In the genomic region with DNA sequence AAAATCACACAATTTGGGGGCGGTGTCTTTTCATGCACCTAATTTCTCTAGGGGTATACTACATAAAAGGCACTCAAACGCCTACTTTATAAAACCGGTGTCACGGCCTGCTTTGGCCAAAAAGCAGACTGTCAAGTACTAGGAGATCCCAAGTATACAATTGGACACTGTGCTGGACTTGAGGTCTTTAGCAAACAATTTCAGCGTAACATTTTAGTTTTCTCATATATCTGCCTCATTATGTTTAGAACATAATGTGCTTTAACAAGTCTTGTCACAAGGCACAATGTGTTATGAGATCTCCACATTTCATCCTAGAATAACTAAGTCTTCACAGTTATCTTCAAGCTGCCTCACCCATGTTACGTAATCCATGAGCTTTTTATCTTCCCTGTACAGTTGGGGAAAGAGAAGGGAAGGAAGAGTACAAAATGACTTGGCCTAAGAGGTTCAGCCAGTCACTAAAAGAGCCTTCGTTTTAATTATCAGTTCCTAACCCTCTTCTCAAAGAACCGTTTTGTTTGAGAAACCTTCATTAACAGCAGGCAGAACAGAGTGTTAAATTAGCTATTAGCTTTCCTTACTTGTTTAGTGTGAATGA, we compare ENCODE assay signal across 10 cellular contexts. TPM values are rescaled to one million over a fixed set of nuclear protein-coding genes. Genes with fewer than 3 reads are reported as not detected.
DNase-seq lines count a peak whose midpoint lies in the region; ATAC-seq and TF ChIP-seq lines count a peak whose summit lies in the region.
"Had no signal": no experiment of that assay in that cellular context is flagged by ENCODE, and none has a peak within 500 bp of the region (broad histone marks: within the 10 kb centered on the region; RNA-seq: fewer than 3 reads in every experiment).

No MANE protein-coding gene starts in this region.

- peak overlapping the region; percentile 98 for H3K4me3 Mint-ChIP-seq in activated CD4-positive, alpha-beta T cell treated with anti-CD3 and anti-CD28 coated beads, Interleukin-2, amount 10 ng/mL, durations not matched to agents 24 days and 14 days
- H3K4me3 Mint-ChIP-seq in effector memory CD8-positive, alpha-beta T cell: peak overlapping the region; percentile 98 to 99

- H3K27me3 ChIP-seq in sigmoid colon (no peaks in the 10 kb centered on the region), uterus (no peaks in the 10 kb centered on the region)

- H3K4me1 Mint-ChIP-seq in activated CD4-positive, alpha-beta T cell treated with anti-CD3 and anti-CD28 coated beads, Interleukin-2, amount 10 ng/mL, durations not matched to agents 24 days and 14 days: peaks cover 43% of the 10 kb centered on the region
- peaks cover 31 to 35% of the 10 kb centered on the region in 2 donors for H3K4me1 Mint-ChIP-seq in effector memory CD8-positive, alpha-beta T cell (ENCODE audit: low read depth in 2 of 2)

- DNase-seq in activated CD4-positive, alpha-beta T cell treated with anti-CD3 and anti-CD28 coated beads, Interleukin-2, amount 10 ng/mL, durations not matched to agents 24 days and 14 days: peak; percentile 49
- no peak for DNase-seq in activated CD4-positive, alpha-beta T cell treated with anti-CD3 and anti-CD28 coated beads, Interleukin-2, amount 50 U/mL, for 4 hours
- no peak for DNase-seq in OCI-LY7 (ENCODE audit: low spot score)
- no peak for DNase-seq in effector memory CD8-positive, alpha-beta T cell
- DNase-seq in sigmoid colon: no peak
- DNase-seq in uterus: no peak
- no peak for DNase-seq in HK-2 (ENCODE audit: unreplicated experiment)
- DNase-seq: NCI-H1048 had no signal

- intact Hi-C loops in activated CD4-positive, alpha-beta T cell treated with anti-CD3 and anti-CD28 coated beads, Interleukin-2, amount 10 ng/mL, durations not matched to agents 24 days and 14 days (cut with micrococcal nuclease): no loop called here
- intact Hi-C loops in OCI-LY7 (cut with micrococcal nuclease; ENCODE audit: unreplicated experiment): loop anchor here (10.0 kb wide), 1 partner anchor 924 kb away; no protein-coding TSS in a partner anchor
- intact Hi-C loops in sigmoid colon (cut with DNase I): no loop called here
- intact Hi-C loops in uterus (cut with DNase I; ENCODE audit: low total_unique reads): loop anchor here (10.0 kb wide), 1 partner anchor 56 kb away; no protein-coding TSS in a partner anchor

- ATAC-seq in effector memory CD8-positive, alpha-beta T cell (replicated peaks): no peak
- ATAC-seq in GM19397 (IDR thresholded peaks at IDR 0.05; ENCODE audit: unreplicated experiment): no peak

- peaks cover 3% of the 10 kb centered on the region for H3K36me3 Mint-ChIP-seq in activated CD4-positive, alpha-beta T cell treated with anti-CD3 and anti-CD28 coated beads, Interleukin-2, amount 10 ng/mL, durations not matched to agents 24 days and 14 days (ENCODE audit: low read depth)
- peaks cover 14% of the 10 kb centered on the region for H3K36me3 Mint-ChIP-seq in effector memory CD8-positive, alpha-beta T cell (ENCODE audit: insufficient read depth)

- no peak for TF ChIP-seq POLR2A in sigmoid colon (IDR thresholded peaks at IDR 0.05)
- no peak for TF ChIP-seq POLR2A in uterus (IDR thresholded peaks at IDR 0.05)

- TF ChIP-seq EP300 in sigmoid colon (IDR thresholded peaks at IDR 0.05): no peak

- POLR2A ChIA-PET in OCI-LY7 (lab: Charles Lee): interaction anchor here (0.9 to 2.5 kb wide), 11 partner anchors 8 to 545 kb away, joined by 3 to 6 read pairs (median 4); a partner anchor contains a TSS

- peak overlapping the region; percentile 95 for H3K4me2 ChIP-seq in OCI-LY7 (ENCODE audit: low read length)

- peaks cover 74% of the 10 kb centered on the region for H3K79me2 ChIP-seq in OCI-LY7 (ENCODE audit: insufficient read depth, low read depth, low read length)

- peaks cover 4% of the 10 kb centered on the region for H3K27me3 Mint-ChIP-seq in activated CD4-positive, alpha-beta T cell treated with anti-CD3 and anti-CD28 coated beads, Interleukin-2, amount 10 ng/mL, durations not matched to agents 24 days and 14 days
- no peaks in the 10 kb centered on the region for H3K27me3 Mint-ChIP-seq in effector memory CD8-positive, alpha-beta T cell

- H4K20me1 ChIP-seq in OCI-LY7 (ENCODE audit: insufficient read depth, low read length): peaks cover 25% of the 10 kb centered on the region; the same call in 1 of the 2 replicates

- BruUV-seq in OCI-LY7 (replicated peaks; lab: Mats Ljungman, UMichigan): no TSS peak

- H3K4me1 ChIP-seq in OCI-LY7 (ENCODE audit: insufficient read depth, low read length, poor library complexity, severe bottlenecking): peaks cover 48% of the 10 kb centered on the region
- peaks cover 0 to 48% (median 18%) of the 10 kb centered on the region in 4 donors for H3K4me1 ChIP-seq in sigmoid colon
- no peaks in the 10 kb centered on the region for H3K4me1 ChIP-seq in uterus

- CTCF ChIA-PET in OCI-LY7 (lab: Charles Lee; ENCODE audit: unreplicated experiment): no interaction called here

- H3K27ac ChIP-seq in OCI-LY7 (ENCODE audit: low read depth, low read length, poor library complexity, severe bottlenecking) (no peak overlapping the region), sigmoid colon (peak overlapping the region in 3 of 4 donors; percentile 94 to 96 (median 95)), uterus (peak overlapping the region in 1 of 2 donors; percentile 81)
- H3K27ac ChIP-seq: C4-2B had no signal

- no peak overlapping the region for H3K27ac Mint-ChIP-seq in activated CD4-positive, alpha-beta T cell treated with anti-CD3 and anti-CD28 coated beads, Interleukin-2, amount 10 ng/mL, durations not matched to agents 24 days and 14 days
- no peak overlapping the region for H3K27ac Mint-ChIP-seq in effector memory CD8-positive, alpha-beta T cell

- H3K36me3 ChIP-seq in OCI-LY7 (ENCODE audit: insufficient read depth, low read length) (peaks cover 10% of the 10 kb centered on the region), sigmoid colon (no peaks in the 10 kb centered on the region), uterus (no peaks in the 10 kb centered on the region)

- no peak for TF ChIP-seq CTCF in OCI-LY7 (conservative IDR thresholded peaks at IDR 0.05; ENCODE audit: low read length)
- no peak for TF ChIP-seq CTCF in sigmoid colon (IDR thresholded peaks at IDR 0.05)
- no peak for TF ChIP-seq CTCF in uterus (IDR thresholded peaks at IDR 0.05)

- no peak overlapping the region for H2AFZ ChIP-seq in OCI-LY7 (ENCODE audit: low read length)

- no peaks in the 10 kb centered on the region for H3K9me2 ChIP-seq in OCI-LY7 (ENCODE audit: insufficient read depth, low read length)

- H3K9me3 ChIP-seq in OCI-LY7 (ENCODE audit: low read length) (no peaks in the 10 kb centered on the region), sigmoid colon (no peaks in the 10 kb centered on the region), uterus (no peaks in the 10 kb centered on the region)

- peak overlapping the region; percentile 84 for H3K4me3 ChIP-seq in OCI-LY7 (ENCODE audit: low read depth, low read length, poor library complexity, severe bottlenecking)
- peak overlapping the region; percentile 79 to 92 (median 88) for H3K4me3 ChIP-seq in sigmoid colon
- H3K4me3 ChIP-seq in uterus: no peak overlapping the region

- WGBS in sigmoid colon, 2 donors: 70 to 81% methylated on average over 8 of the region's 8 CpGs

- H3K9me3 Mint-ChIP-seq in activated CD4-positive, alpha-beta T cell treated with anti-CD3 and anti-CD28 coated beads, Interleukin-2, amount 10 ng/mL, durations not matched to agents 24 days and 14 days: no peaks in the 10 kb centered on the region
- H3K9me3 Mint-ChIP-seq in effector memory CD8-positive, alpha-beta T cell: no peaks in the 10 kb centered on the region

RNA-seq across cellular contexts. Expression of a gene that starts 1.7 kb away (rescaled TPM):
- 10.0 and 11.8 TPM in 2 replicates for total RNA-seq in activated CD4-positive, alpha-beta T cell treated with anti-CD3 and anti-CD28 coated beads, Interleukin-2, amount 10 ng/mL, durations not matched to agents 24 days and 14 days
- total RNA-seq in OCI-LY7 (2014; rRNA removed; shearing (Covaris generic)): 24.1 and 29.9 TPM in 2 replicates
- total RNA-seq in OCI-LY7 (2022) (24.4 and 28.1 TPM in 2 replicates), sigmoid colon (10 to 100 TPM; 24.7 to 57.6 (median 30.0) TPM), uterus (10 to 100 TPM in 3 of 4 donors, 1 to 10 TPM in 1; 2.9 to 34.3 (median 19.2) TPM)
- 1 to 10 TPM; 2.4 to 6.7 (median 5.5) TPM for polyA plus RNA-seq in sigmoid colon

Comparison
In these comparisons a context has a peak if more than half of its experiments do, and no peak if none do; other contexts are left out.
1. H3K4me3 ChIP-seq: peak in OCI-LY7 (single experiment) and sigmoid colon (4 of 4); none in uterus (0 of 2).
2. intact Hi-C loops: an anchor here in OCI-LY7 (10.0 kb wide) and uterus (10.0 kb wide); none called in activated CD4-positive, alpha-beta T cell treated with anti-CD3 and anti-CD28 coated beads, Interleukin-2, amount 10 ng/mL, durations not matched to agents 24 days and 14 days and sigmoid colon.